23 cellular contexts compared by ENCODE assay signal in genomic region chr12:89211456-89211855, GRCh38.
DNase-seq lines count a peak whose midpoint lies in the region; ATAC-seq, FAIRE-seq and TF ChIP-seq lines count a peak whose summit lies in the region.
"Had no signal": no experiment of that assay in that cellular context is flagged by ENCODE, and none has a peak within 500 bp of the region (broad histone marks: within the 10 kb centered on the region; RNA-seq: fewer than 3 reads in every experiment).

No MANE protein-coding gene starts in this region.

- no peak overlapping the region for H3K27ac Mint-ChIP-seq in activated CD4-positive, alpha-beta memory T cell treated with anti-CD3 and anti-CD28 coated beads for 36 hours
- H3K27ac Mint-ChIP-seq: activated B cell treated with CpG ODN at 0.5 μM for 24 hours; activated naive CD8-positive, alpha-beta T cell treated with anti-CD3 and anti-CD28 coated beads for 36 hours; activated T-cell treated with anti-CD3 and anti-CD28 coated beads, Interleukin-2, amount 50 U/mL, for 72 hours had no signal

- POLR2A ChIA-PET in activated CD4-positive, alpha-beta memory T cell treated with anti-CD3 and anti-CD28 coated beads for 36 hours (lab: Charles Lee): no interaction called here

- TF ChIP-seq POLR2A in heart left ventricle (IDR thresholded peaks at IDR 0.05): no peak
- no peak for TF ChIP-seq POLR2A in uterus (IDR thresholded peaks at IDR 0.05)

- H3K4me3 Mint-ChIP-seq in activated CD4-positive, alpha-beta memory T cell treated with anti-CD3 and anti-CD28 coated beads for 36 hours: no peak overlapping the region
- H3K4me3 Mint-ChIP-seq: activated B cell treated with CpG ODN at 0.5 μM for 24 hours; activated naive CD8-positive, alpha-beta T cell treated with anti-CD3 and anti-CD28 coated beads for 36 hours; activated T-cell treated with anti-CD3 and anti-CD28 coated beads, Interleukin-2, amount 50 U/mL, for 72 hours; naive B cell had no signal

- H3K36me3 ChIP-seq in heart left ventricle: no peaks in the 10 kb centered on the region
- no peaks in the 10 kb centered on the region for H3K36me3 ChIP-seq in uterus
- no peaks in the 10 kb centered on the region for H3K36me3 ChIP-seq in mesenchymal stem cell (ENCODE audit: control insufficient read depth in 1 of 2, insufficient read depth in 2 of 2, low read depth in 1 of 2, low read length in 2 of 2)
- H3K36me3 ChIP-seq: brain microvascular endothelial cell, esophagus muscularis mucosa had no signal

- intact Hi-C loops in heart left ventricle (cut with DNase I): loop anchor here in 5 of 10 donors (5.0 to 10.0 kb wide), 5 partner anchors 79 to 157 kb away; partner anchors contain the start of gene DUSP6 (in 1 of the 5)
- intact Hi-C loops in Right ventricle myocardium inferior (cut with DNase I): no loop called here
- intact Hi-C loops in uterus (cut with DNase I; ENCODE audit: low total_unique reads): no loop called here
- intact Hi-C loops in activated CD4-positive, alpha-beta memory T cell treated with anti-CD3 and anti-CD28 coated beads for 36 hours (cut with micrococcal nuclease): no loop called here

- TF ChIP-seq CTCF in heart left ventricle (IDR thresholded peaks at IDR 0.05) (no peak), uterus (IDR thresholded peaks at IDR 0.05) (no peak)

- H2BK5ac ChIP-seq in mesenchymal stem cell (ENCODE audit: low read depth, low read length, poor library complexity, severe bottlenecking): no peak overlapping the region

- DNase-seq in heart left ventricle: no peak
- DNase-seq in Right ventricle myocardium inferior (ENCODE audit: missing footprints): no peak
- DNase-seq in fibroblast of peridontal ligament (ENCODE audit: extremely low read depth): peak; percentile 26
- DNase-seq in uterus: no peak
- no peak for DNase-seq in mesenchymal stem cell
- no peak for DNase-seq in activated CD4-positive, alpha-beta memory T cell treated with anti-CD3 and anti-CD28 coated beads for 36 hours
- DNase-seq: 8988T; activated B cell treated with CpG ODN at 0.5 μM for 24 hours; activated naive CD8-positive, alpha-beta T cell treated with anti-CD3 and anti-CD28 coated beads for 36 hours; activated T-cell treated with anti-CD3 and anti-CD28 coated beads, Interleukin-2, amount 50 U/mL, for 72 hours; brain microvascular endothelial cell; C1 segment of cervical spinal cord; naive B cell; NCI-H2029; NCI-H510A; SHP77 treated with DMSO at 0.1 percent for 48 hours; T-helper 2 cell had no signal

- no peaks in the 10 kb centered on the region for H3K9me3 Mint-ChIP-seq in activated CD4-positive, alpha-beta memory T cell treated with anti-CD3 and anti-CD28 coated beads for 36 hours
- H3K9me3 Mint-ChIP-seq: activated B cell treated with CpG ODN at 0.5 μM for 24 hours; activated naive CD8-positive, alpha-beta T cell treated with anti-CD3 and anti-CD28 coated beads for 36 hours; naive B cell had no signal

- H3K4me1 Mint-ChIP-seq in activated CD4-positive, alpha-beta memory T cell treated with anti-CD3 and anti-CD28 coated beads for 36 hours (ENCODE audit: low read depth): peaks cover 18% of the 10 kb centered on the region

- H3K27ac ChIP-seq in heart left ventricle (peak overlapping the region in 11 of 12 donors; percentile 6 to 76 (median 53)), uterus (peak overlapping the region; percentile 4 to 21), mesenchymal stem cell (ENCODE audit: low read length, poor library complexity, severe bottlenecking) (no peak overlapping the region)
- H3K27ac ChIP-seq: brain microvascular endothelial cell, HL-60 had no signal

- H3K4me1 ChIP-seq in heart left ventricle (peaks cover 0 to 47% (median 9%) of the 10 kb centered on the region in 12 donors), uterus (no peaks in the 10 kb centered on the region), mesenchymal stem cell (ENCODE audit: control insufficient read depth, insufficient read depth, low read depth, low read length) (no peaks in the 10 kb centered on the region)

- 89 to 97% (median 93%) methylated on average over 1 of the region's 1 CpG for WGBS in heart left ventricle, 4 donors
- 84% methylated on average over 1 of the region's 1 CpG for WGBS in mesenchymal stem cell

- H4K91ac ChIP-seq in mesenchymal stem cell (ENCODE audit: low read length): no peak overlapping the region

- H3K36me3 Mint-ChIP-seq in activated CD4-positive, alpha-beta memory T cell treated with anti-CD3 and anti-CD28 coated beads for 36 hours: no peaks in the 10 kb centered on the region
- H3K36me3 Mint-ChIP-seq: activated naive CD8-positive, alpha-beta T cell treated with anti-CD3 and anti-CD28 coated beads for 36 hours; naive B cell had no signal

- H3K79me1 ChIP-seq in mesenchymal stem cell (replicated peaks; ENCODE audit: low read length, poor library complexity, severe bottlenecking): no peaks in the 10 kb centered on the region

- H2AFZ ChIP-seq in mesenchymal stem cell (ENCODE audit: low read depth, low read length): no peak overlapping the region

- no peak overlapping the region for H3K14ac ChIP-seq in mesenchymal stem cell (ENCODE audit: low read length in 2 of 2)

- no peak overlapping the region for H2BK12ac ChIP-seq in mesenchymal stem cell (ENCODE audit: low read length in 2 of 2)

- no peak overlapping the region for H2BK15ac ChIP-seq in mesenchymal stem cell (ENCODE audit: low read depth, poor library complexity, severe bottlenecking)

- H3K9me3 ChIP-seq in heart left ventricle (no peaks in the 10 kb centered on the region), uterus (no peaks in the 10 kb centered on the region), mesenchymal stem cell (ENCODE audit: control insufficient read depth, low read length) (no peaks in the 10 kb centered on the region)
- H3K9me3 ChIP-seq: esophagus muscularis mucosa had no signal

- no peak overlapping the region for H2AK5ac ChIP-seq in mesenchymal stem cell (ENCODE audit: low read length, severe bottlenecking)

- H3K27me3 ChIP-seq in heart left ventricle: no peaks in the 10 kb centered on the region
- H3K27me3 ChIP-seq in uterus: no peaks in the 10 kb centered on the region
- H3K27me3 ChIP-seq in mesenchymal stem cell (ENCODE audit: control insufficient read depth in 1 of 2, insufficient read depth in 1 of 2, low read length in 2 of 2): no peaks in the 10 kb centered on the region
- H3K27me3 ChIP-seq: brain microvascular endothelial cell, esophagus muscularis mucosa had no signal

- CTCF ChIA-PET in activated CD4-positive, alpha-beta memory T cell treated with anti-CD3 and anti-CD28 coated beads for 36 hours (lab: Charles Lee): no interaction called here

- H4K8ac ChIP-seq in mesenchymal stem cell (ENCODE audit: low read length): no peak overlapping the region

- H3K4me3 ChIP-seq in heart left ventricle (no peak overlapping the region), uterus (no peak overlapping the region), mesenchymal stem cell (ENCODE audit: insufficient read depth in 1 of 2, low read depth in 1 of 2, low read length in 2 of 2) (no peak overlapping the region)
- H3K4me3 ChIP-seq: esophagus muscularis mucosa, lung had no signal

- no peak for ATAC-seq in heart left ventricle
- no peak for ATAC-seq in Right ventricle myocardium inferior
- no peak for ATAC-seq in GM18511 (IDR thresholded peaks at IDR 0.05; ENCODE audit: unreplicated experiment)
- ATAC-seq: activated T-cell treated with anti-CD3 and anti-CD28 coated beads, Interleukin-2, amount 50 U/mL, for 72 hours had no signal

- no peak overlapping the region for H2BK120ac ChIP-seq in mesenchymal stem cell (ENCODE audit: low read depth, low read length)

- no peak overlapping the region for H3K9ac ChIP-seq in mesenchymal stem cell (ENCODE audit: low read length)

- H3K4me2 ChIP-seq in mesenchymal stem cell (ENCODE audit: low read length, poor library complexity, severe bottlenecking): no peak overlapping the region

- H3K23ac ChIP-seq in mesenchymal stem cell (ENCODE audit: low read length in 2 of 2): no peak overlapping the region

- H3K18ac ChIP-seq in mesenchymal stem cell (ENCODE audit: low read depth in 1 of 2, low read length in 2 of 2): no peak overlapping the region

- H3K27me3 Mint-ChIP-seq in activated CD4-positive, alpha-beta memory T cell treated with anti-CD3 and anti-CD28 coated beads for 36 hours: no peaks in the 10 kb centered on the region
- H3K27me3 Mint-ChIP-seq: naive B cell had no signal

- peak; percentile 66 for FAIRE-seq in TTC549 (lab: Jason Lieb, UNC)
- FAIRE-seq: islet of Langerhans had no signal

- no peak overlapping the region for H3K4ac ChIP-seq in mesenchymal stem cell (ENCODE audit: low read depth in 1 of 2, low read length in 2 of 2)
